Comparison of ENCODE assay signal across 15 cellular contexts in the genomic region with DNA sequence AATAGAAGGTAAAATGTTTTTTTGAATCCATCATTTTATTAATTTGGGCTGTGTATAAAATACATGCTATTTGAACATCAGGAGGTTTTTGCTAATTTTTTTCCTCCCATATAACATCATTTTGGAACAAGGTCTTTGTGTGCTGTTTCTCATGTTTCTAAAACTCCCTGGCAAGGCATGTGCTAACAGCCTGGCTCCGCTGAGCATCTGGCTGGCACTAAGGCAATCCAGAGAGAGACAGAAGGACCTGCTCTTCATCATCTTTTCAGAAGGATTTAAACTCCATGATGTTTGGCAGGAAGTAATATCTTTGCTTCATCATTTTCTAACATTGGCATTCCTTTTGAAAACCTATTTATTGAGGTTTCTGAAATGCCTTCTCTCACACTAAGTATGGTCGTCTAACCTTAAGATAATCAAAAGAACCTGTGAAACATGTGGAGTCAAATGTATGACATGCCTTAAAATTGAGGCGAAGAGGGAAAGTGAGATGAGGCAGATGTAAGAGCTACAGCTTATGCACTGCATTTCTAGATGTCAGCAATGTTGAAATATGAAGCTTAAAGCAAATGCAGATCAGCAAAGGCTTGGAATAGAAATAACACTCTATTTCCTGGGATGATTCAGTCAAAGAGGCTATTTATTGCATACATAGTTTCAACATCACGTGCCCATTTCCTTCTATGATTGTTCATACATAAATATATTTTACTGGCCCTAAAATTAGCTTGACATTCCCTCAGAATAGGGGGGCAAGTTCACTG.
A peak's percentile ranks its signal among the peaks of the same experiment; 100 is the strongest.
DNase-seq lines count a peak whose midpoint lies in the region; ATAC-seq, FAIRE-seq and TF ChIP-seq lines count a peak whose summit lies in the region.
"Had no signal": no experiment of that assay in that cellular context is flagged by ENCODE, and none has a peak within 500 bp of the region (broad histone marks: within the 10 kb centered on the region; RNA-seq: fewer than 3 reads in every experiment).

No MANE protein-coding gene starts in this region.

- peak overlapping the region in 7 of 11 experiments; percentile 0 to 73 (median 58); a peak in 9 of 22 replicates for H3K4me2 ChIP-seq in BLaER1 treated with 17β-estradiol and CSF1 and Interleukin-3, amounts not matched to agents 10 nM and 100 nM
- no peak overlapping the region for H3K4me2 ChIP-seq in mesendoderm (ENCODE audit: low read length)

- H3K9ac ChIP-seq in BLaER1 treated with 17β-estradiol and CSF1 and Interleukin-3, amounts not matched to agents 10 nM and 100 nM, result peak overlapping the region in 1 of 11 experiments; percentile 31; a peak in 1 of 22 replicates
- H3K9ac ChIP-seq in mesendoderm (ENCODE audit: low read length), result no peak overlapping the region

- no peaks in the 10 kb centered on the region for H3K27me3 ChIP-seq in BLaER1 treated with 17β-estradiol and CSF1 and Interleukin-3, amounts not matched to agents 10 nM and 100 nM
- H3K27me3 ChIP-seq in brain microvascular endothelial cell (replicated peaks) (no peaks in the 10 kb centered on the region), mesendoderm (ENCODE audit: insufficient read depth, low read length, poor library complexity) (no peaks in the 10 kb centered on the region)
- H3K27me3 ChIP-seq: adrenal gland, right atrium auricular region had no signal

- peak overlapping the region in 2 of 11 experiments; percentile 64 to 67; a peak in 4 of 22 replicates for H3K27ac ChIP-seq in BLaER1 treated with 17β-estradiol and CSF1 and Interleukin-3, amounts not matched to agents 10 nM and 100 nM
- H3K27ac ChIP-seq in brain microvascular endothelial cell (no peak overlapping the region), mesendoderm (ENCODE audit: low read depth, low read length) (no peak overlapping the region)
- H3K27ac ChIP-seq: adrenal gland, right atrium auricular region had no signal

- FAIRE-seq in RCC 7860 (lab: Jason Lieb, UNC), result no peak
- FAIRE-seq: islet of Langerhans had no signal

- H3K23ac ChIP-seq in mesendoderm (ENCODE audit: low read length), result no peak overlapping the region

- no peak overlapping the region for H2BK15ac ChIP-seq in mesendoderm (replicated peaks; ENCODE audit: low read depth)

- no peak overlapping the region for H4K8ac ChIP-seq in mesendoderm (ENCODE audit: low read depth, low read length)

- no CpG with 5 or more reads among the region's 4 CpGs for WGBS in mesendoderm (ENCODE audit: extremely low coverage, insufficient coverage, low lambda C conversion rate)

- no peak for ATAC-seq in mucosa of descending colon
- ATAC-seq: T-helper 17 cell had no signal

- no peak overlapping the region for H3K56ac ChIP-seq in mesendoderm (ENCODE audit: low read length)

- no peak overlapping the region for H3K4me3 ChIP-seq in BLaER1 treated with 17β-estradiol and CSF1 and Interleukin-3, amounts not matched to agents 10 nM and 100 nM
- H3K4me3 ChIP-seq in brain microvascular endothelial cell (ENCODE audit: low read depth, low read length), result no peak overlapping the region
- no peak overlapping the region for H3K4me3 ChIP-seq in mesendoderm (ENCODE audit: low read length)
- no peak overlapping the region for H3K4me3 ChIP-seq in mucosa of descending colon
- H3K4me3 ChIP-seq: adrenal gland, right atrium auricular region had no signal

- intact Hi-C loops in mucosa of descending colon (cut with DNase I, micrococcal nuclease), result no loop called here

- no peak overlapping the region for H2BK120ac ChIP-seq in mesendoderm (ENCODE audit: low read depth, low read length)

- H3K4ac ChIP-seq in mesendoderm (ENCODE audit: low read depth, low read length), result no peak overlapping the region

- no peak for TF ChIP-seq CTCF in brain microvascular endothelial cell (IDR thresholded peaks at IDR 0.05; ENCODE audit: low read depth, low read length, missing control alignments)
- no peak for TF ChIP-seq CTCF in mucosa of descending colon (IDR thresholded peaks at IDR 0.05)

- DNase-seq in NCI-H2171 (lab: John Stamatoyannopoulos, UW) (peak; percentile 4), brain microvascular endothelial cell (peak; percentile 8), mesendoderm (no peak), SIG-M5 (lab: John Stamatoyannopoulos, UW) (no peak), mucosa of descending colon (no peak), RCC 7860 (ENCODE audit: low spot score) (no peak), hippocampal formation (lab: John Stamatoyannopoulos, UW) (no peak)
- DNase-seq: activated CD8-positive, alpha-beta memory T cell treated with anti-CD3 and anti-CD28 coated beads for 24 hours; adrenal gland; AML-193; NCI-H2107; T-helper 17 cell had no signal

- peaks cover 0 to 24% (median 8%) of the 10 kb centered on the region in 10 experiments; a peak in 14 of 20 replicates for H3K4me1 ChIP-seq in BLaER1 treated with 17β-estradiol and CSF1 and Interleukin-3, amounts not matched to agents 10 nM and 100 nM
- H3K4me1 ChIP-seq in mesendoderm (ENCODE audit: control insufficient read depth, low read depth, low read length) (no peaks in the 10 kb centered on the region), mucosa of descending colon (ENCODE audit: low read depth) (no peaks in the 10 kb centered on the region)
- H3K4me1 ChIP-seq: adrenal gland, right atrium auricular region had no signal

- peak overlapping the region; percentile 51 for H3K18ac ChIP-seq in mesendoderm (ENCODE audit: low read length)

- H3K79me1 ChIP-seq in mesendoderm (ENCODE audit: low read length), result no peaks in the 10 kb centered on the region

- H2BK5ac ChIP-seq in mesendoderm (ENCODE audit: low read length), result no peak overlapping the region

- H3K36me3 ChIP-seq in BLaER1 treated with 17β-estradiol and CSF1 and Interleukin-3, amounts not matched to agents 10 nM and 100 nM, result no peaks in the 10 kb centered on the region
- H3K36me3 ChIP-seq in brain microvascular endothelial cell (replicated peaks) (no peaks in the 10 kb centered on the region), mesendoderm (ENCODE audit: control insufficient read depth, insufficient read depth, low read length) (no peaks in the 10 kb centered on the region), mucosa of descending colon (ENCODE audit: low read depth) (no peaks in the 10 kb centered on the region)
- H3K36me3 ChIP-seq: adrenal gland, right atrium auricular region had no signal

- no peak overlapping the region for H2AK5ac ChIP-seq in mesendoderm (ENCODE audit: low read length)

- no peaks in the 10 kb centered on the region for H4K20me1 ChIP-seq in BLaER1 treated with 17β-estradiol and CSF1 and Interleukin-3, amounts not matched to agents 10 nM and 100 nM

- in situ Hi-C loops in brain microvascular endothelial cell (cut with HindIII; ENCODE audit: low pct_ligation_motif_present, low sequenced_read_pairs), result no loop called here

- H3K9me3 ChIP-seq in BLaER1 treated with 17β-estradiol and CSF1 and Interleukin-3, amounts not matched to agents 10 nM and 100 nM (replicated peaks in 1 of 11), result peaks cover 0 to 5% (median 0%) of the 10 kb centered on the region in 11 experiments; a peak in 2 of 22 replicates
- peaks cover 25% of the 10 kb centered on the region for H3K9me3 ChIP-seq in mucosa of descending colon
- H3K9me3 ChIP-seq: adrenal gland, right atrium auricular region had no signal

- no peak overlapping the region for H4K5ac ChIP-seq in mesendoderm (ENCODE audit: low read length)

- no peaks in the 10 kb centered on the region for H3K79me2 ChIP-seq in mesendoderm (ENCODE audit: control insufficient read depth, insufficient read depth, low read length)

Comparison
In these comparisons a context has a peak if more than half of its experiments do, and no peak if none do; other contexts are left out.
1. DNase-seq: peak in NCI-H2171 (single experiment) and brain microvascular endothelial cell (single experiment); none in mesendoderm (single experiment), SIG-M5 (single experiment), mucosa of descending colon (0 of 3), RCC 7860 (single experiment) and hippocampal formation (0 of 2).